8 cellular contexts compared by ENCODE assay signal in genomic region chr3:120348065-120348980, GRCh38. TPM values are rescaled to one million over a fixed set of nuclear protein-coding genes. Genes with fewer than 3 reads are reported as not detected.
DNase-seq lines count a peak whose midpoint lies in the region; ATAC-seq and TF ChIP-seq lines count a peak whose summit lies in the region.

No MANE protein-coding gene starts in this region.

- H3K27ac ChIP-seq in cingulate gyrus (ENCODE audit: low read depth, low read length) = peak overlapping the region; percentile 93

- H3K4me1 Mint-ChIP-seq in WTC11 = peaks cover 25% of the 10 kb centered on the region
- peaks cover 22 to 52% of the 10 kb centered on the region in 2 donors for H3K4me1 Mint-ChIP-seq in stimulated activated naive B cell treated with anti-CD40 and anti-IgM and Interleukin-4, amounts not matched to agents 10 μg/mL and 1 μg/mL and 100 μg/mL, for 72 hours

- H3K4me3 Mint-ChIP-seq in WTC11 = peak overlapping the region; percentile 72
- peak overlapping the region; percentile 89 to 91 for H3K4me3 Mint-ChIP-seq in stimulated activated naive B cell treated with anti-CD40 and anti-IgM and Interleukin-4, amounts not matched to agents 10 μg/mL and 1 μg/mL and 100 μg/mL, for 72 hours

- no peak overlapping the region for H3K27ac Mint-ChIP-seq in WTC11
- H3K27ac Mint-ChIP-seq in stimulated activated naive B cell treated with anti-CD40 and anti-IgM and Interleukin-4, amounts not matched to agents 10 μg/mL and 1 μg/mL and 100 μg/mL, for 72 hours = peak overlapping the region; percentile 88

- peaks cover 14% of the 10 kb centered on the region for H3K27me3 Mint-ChIP-seq in WTC11 (ENCODE audit: low read depth)
- peaks cover 0 to 4% of the 10 kb centered on the region in 2 donors for H3K27me3 Mint-ChIP-seq in stimulated activated naive B cell treated with anti-CD40 and anti-IgM and Interleukin-4, amounts not matched to agents 10 μg/mL and 1 μg/mL and 100 μg/mL, for 72 hours

- no peaks in the 10 kb centered on the region for H3K36me3 Mint-ChIP-seq in WTC11
- H3K36me3 Mint-ChIP-seq in stimulated activated naive B cell treated with anti-CD40 and anti-IgM and Interleukin-4, amounts not matched to agents 10 μg/mL and 1 μg/mL and 100 μg/mL, for 72 hours = peaks cover 12 to 24% of the 10 kb centered on the region in 2 donors

- POLR2A ChIA-PET in WTC11 (lab: Charles Lee) = interaction anchor here (0.8 to 2.5 kb wide), 4 partner anchors 12 to 254 kb away, joined by 3 to 9 read pairs (median 4); partner anchors contain the start of gene GSK3B

- CTCF ChIA-PET in WTC11 (lab: Charles Lee) = interaction anchor here (0.9 to 2.9 kb wide), 10 partner anchors 9 to 518 kb away, joined by 3 to 22 read pairs (median 4); no protein-coding TSS in a partner anchor

- ATAC-seq in HG02840 (IDR thresholded peaks at IDR 0.05; ENCODE audit: low FRiP score, unreplicated experiment) (peak; percentile 61), WTC11 (peak; percentile 84)
- peak; percentile 64 to 66 for ATAC-seq in stimulated activated naive B cell treated with anti-CD40 and anti-IgM and Interleukin-4, amounts not matched to agents 10 μg/mL and 1 μg/mL and 100 μg/mL, for 72 hours (replicated peaks)

- no peaks in the 10 kb centered on the region for H3K9me3 Mint-ChIP-seq in WTC11
- H3K9me3 Mint-ChIP-seq in stimulated activated naive B cell treated with anti-CD40 and anti-IgM and Interleukin-4, amounts not matched to agents 10 μg/mL and 1 μg/mL and 100 μg/mL, for 72 hours = no peaks in the 10 kb centered on the region

- no peak for TF ChIP-seq CTCF in WTC11 (IDR thresholded peaks at IDR 0.05)

- peak; percentile 6 to 36 for DNase-seq in activated CD8-positive, alpha-beta memory T cell treated with anti-CD3 and anti-CD28 coated beads for 4 hours (ENCODE audit: low read depth in 2 of 2)
- no peak for DNase-seq in activated CD8-positive, alpha-beta memory T cell treated with anti-CD3 and anti-CD28 coated beads for 24 hours
- peak; percentile 57 to 95 (median 63) for DNase-seq in NCI-H1417 (lab: John Stamatoyannopoulos, UW)
- peak; percentile 77 for DNase-seq in WTC11 (ENCODE audit: low spot score)
- peak; percentile 34 for DNase-seq in medulla oblongata (ENCODE audit: extremely low spot score)
- DNase-seq in stimulated activated naive B cell treated with anti-CD40 and anti-IgM and Interleukin-4, amounts not matched to agents 10 μg/mL and 1 μg/mL and 100 μg/mL, for 72 hours = peak; percentile 6

TF ChIP-seq in WTC11, 78 proteins besides CTCF, POLR2A, EP300 and RAD21:
- TF ChIP-seq NFE2L1 (CRISPR knock-in tag; IDR thresholded peaks at IDR 0.05) (no peak), PREB (CRISPR knock-in tag; IDR thresholded peaks at IDR 0.05; ENCODE audit: borderline replicate concordance) (0 out of 2 replicates have a peak, but pooled peaks have one; percentile 65), PRDM15 (CRISPR knock-in tag; IDR thresholded peaks at IDR 0.05) (0 out of 2 replicates have a peak, but pooled peaks have one; percentile 6), ARID4B (CRISPR knock-in tag; IDR thresholded peaks at IDR 0.05; ENCODE audit: borderline replicate concordance) (0 out of 2 replicates have a peak, but pooled peaks have one; percentile 29), NR1H2 (CRISPR knock-in tag; IDR thresholded peaks at IDR 0.05) (no peak), ZNF425 (CRISPR knock-in tag; conservative IDR thresholded peaks at IDR 0.05) (no peak), GABPB1 (CRISPR knock-in tag; IDR thresholded peaks at IDR 0.05) (peak; percentile 19; the same call in 1 of the 2 replicates)

RNA-seq across cellular contexts. Expression of gene LRRC58, which starts 0.8 kb away (rescaled TPM):
- total RNA-seq in WTC11 (2021) = 15.1 to 15.8 TPM (median 15.8 TPM) in 3 replicates
